21 cellular contexts compared by ENCODE assay signal in the genomic region with DNA sequence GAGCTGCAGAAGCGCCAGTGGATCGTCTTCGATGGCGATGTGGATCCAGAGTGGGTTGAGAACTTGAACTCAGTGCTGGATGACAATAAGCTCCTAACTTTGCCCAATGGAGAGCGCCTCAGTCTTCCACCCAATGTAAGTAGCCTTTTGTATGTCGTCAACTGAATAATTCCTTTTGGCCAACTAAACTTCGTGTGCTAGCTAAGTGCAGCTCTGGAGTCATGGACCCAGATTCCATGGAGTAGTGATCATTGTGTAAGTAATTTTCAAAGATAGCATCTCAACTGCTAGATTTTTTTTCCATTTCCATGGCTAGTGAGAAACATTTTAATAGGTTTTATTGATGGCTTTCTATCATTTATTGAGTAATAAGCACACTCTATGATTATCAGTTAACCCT.
"Had no signal": no experiment of that assay in that cellular context is flagged by ENCODE, and none has a peak within 500 bp of the region (broad histone marks: within the 10 kb centered on the region; RNA-seq: fewer than 3 reads in every experiment).

No MANE protein-coding gene starts in this region.

- H3K27me3 ChIP-seq: colonic mucosa, esophagus muscularis mucosa, gastrocnemius medialis, heart right ventricle, left lung had no signal

- H3K27ac Mint-ChIP-seq: dendritic cell treated with granulocyte-macrophage colony-stimulating factor and Interleukin-4, amounts not matched to agents 40 ng/mL and 50 ng/mL, for 4 days; mesothelial cell of epicardium had no signal

- H3K4me1 ChIP-seq: colonic mucosa, esophagus muscularis mucosa, gastrocnemius medialis, heart right ventricle, left lung, lower lobe of right lung had no signal

- ATAC-seq: effector memory CD8-positive, alpha-beta T cell; gastrocnemius medialis; heart right ventricle; left cardiac atrium; left lung; left ventricle myocardium superior; lower lobe of right lung; mucosa of descending colon had no signal

- H3K27ac ChIP-seq: colonic mucosa, esophagus muscularis mucosa, gastrocnemius medialis, heart right ventricle, left lung, lower lobe of right lung had no signal

- DNase-seq: colonic mucosa; cortex of kidney; effector CD8-positive, alpha-beta T cell; effector memory CD8-positive, alpha-beta T cell; endodermal cell; foreskin fibroblast; foreskin melanocyte; gastrocnemius medialis; glutamatergic neuron; head of caudate nucleus; heart right ventricle; hippocampal formation; left cardiac atrium; left lung; left ventricle myocardium superior; lower lobe of right lung; mesenchymal stem cell; mucosa of descending colon had no signal

- H3K4me3 ChIP-seq: colonic mucosa, esophagus muscularis mucosa, gastrocnemius medialis, heart right ventricle, left lung, lower lobe of right lung, mucosa of descending colon had no signal

- H3K4me1 Mint-ChIP-seq: mesothelial cell of epicardium had no signal

- H3K9me3 ChIP-seq: colonic mucosa, esophagus muscularis mucosa, gastrocnemius medialis, heart right ventricle, left lung, lower lobe of right lung, mucosa of descending colon had no signal

- H3K9me3 Mint-ChIP-seq: dendritic cell treated with granulocyte-macrophage colony-stimulating factor and Interleukin-4, amounts not matched to agents 40 ng/mL and 50 ng/mL, for 4 days; effector memory CD8-positive, alpha-beta T cell; endodermal cell; mesothelial cell of epicardium had no signal

- H3K27me3 Mint-ChIP-seq: dendritic cell treated with granulocyte-macrophage colony-stimulating factor and Interleukin-4, amounts not matched to agents 40 ng/mL and 50 ng/mL, for 4 days; effector memory CD8-positive, alpha-beta T cell had no signal

- H3K4me3 Mint-ChIP-seq: dendritic cell treated with granulocyte-macrophage colony-stimulating factor and Interleukin-4, amounts not matched to agents 40 ng/mL and 50 ng/mL, for 4 days; effector memory CD8-positive, alpha-beta T cell; endodermal cell; mesothelial cell of epicardium had no signal
